ENCODE assay signal across 1 cellular context in genomic region chr3:119388577-119388976, GRCh38.
TF ChIP-seq lines count a peak whose summit lies in the region.

No MANE protein-coding gene starts in this region.

TF ChIP-seq in GM23338, 12 proteins besides CTCF, POLR2A, EP300 and RAD21 (continued from another document):
- TF ChIP-seq ZNF462 (CRISPR knock-in tag; IDR thresholded peaks at IDR 0.05) = no peak
